ENCODE assay signal across 10 cellular contexts in genomic region chr6:63368347-63368746, GRCh38. TPM values are rescaled to one million over a fixed set of nuclear protein-coding genes. Genes with fewer than 3 reads are reported as not detected.
"Had no signal": no experiment of that assay in that cellular context is flagged by ENCODE, and none has a peak within 500 bp of the region (broad histone marks: within the 10 kb centered on the region; RNA-seq: fewer than 3 reads in every experiment).

No MANE protein-coding gene starts in this region.

- H3K4me2 ChIP-seq: KMS-11 had no signal

- DNase-seq: GM23248, H7, HCEC 1CT, KBM-7 had no signal

- H3K27ac Mint-ChIP-seq: IgD-negative memory B cell had no signal

- H3K4me3 ChIP-seq: GM23248 had no signal

- H2AFZ ChIP-seq: GM23248 had no signal

- ATAC-seq: HepG2 had no signal

- H3K9ac ChIP-seq: GM23248, KMS-11 had no signal

- H3K27ac ChIP-seq: GM23248, HL-60, KMS-11 had no signal

RNA-seq across cellular contexts. Expression of gene LGSN, which starts 48.6 kb away (rescaled TPM):
- total RNA-seq: GM23248, H4, HT1080 had no signal
- polyA plus RNA-seq: GM23248, IgD-negative memory B cell had no signal
